Comparison of ENCODE assay signal across 18 cellular contexts in the genomic region with DNA sequence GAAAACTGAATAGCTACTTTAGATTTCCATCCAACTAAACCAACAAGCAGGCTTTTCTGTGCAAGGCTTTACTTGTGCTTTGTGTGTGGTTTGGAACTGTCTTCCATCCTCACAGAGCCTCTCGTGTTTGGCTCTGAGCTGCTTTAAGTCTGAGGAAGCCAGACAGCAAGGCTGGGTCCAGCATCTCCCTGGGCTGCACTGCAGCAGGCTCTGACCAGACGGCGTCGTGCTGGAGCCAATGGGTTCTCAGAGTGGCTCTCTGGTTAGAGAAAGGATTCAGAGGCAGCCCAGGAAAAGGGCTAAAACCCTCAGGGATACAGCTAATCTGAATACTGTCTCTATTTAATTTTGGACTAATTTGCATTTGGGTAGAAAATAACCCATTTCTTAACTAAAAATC.
DNase-seq lines count a peak whose midpoint lies in the region; ATAC-seq, FAIRE-seq and TF ChIP-seq lines count a peak whose summit lies in the region.
"Had no signal": no experiment of that assay in that cellular context is flagged by ENCODE, and none has a peak within 500 bp of the region (broad histone marks: within the 10 kb centered on the region; RNA-seq: fewer than 3 reads in every experiment).

No MANE protein-coding gene starts in this region.

- H3K27me3 ChIP-seq in bronchial epithelial cell (ENCODE audit: control insufficient read depth, insufficient read depth, low read length) = no peaks in the 10 kb centered on the region
- H3K27me3 ChIP-seq: MG63 had no signal

- FAIRE-seq in bronchial epithelial cell (lab: Jason Lieb, UNC) = peak; percentile 75

- no peak overlapping the region for H3K27ac ChIP-seq in substantia nigra (ENCODE audit: low read depth, low read length, poor library complexity, severe bottlenecking)

- DNase-seq in GM03348 (ENCODE audit: low spot score) (peak; percentile 12), bronchial epithelial cell (ENCODE audit: low read depth) (no peak), medulla oblongata (ENCODE audit: extremely low spot score) (peak; percentile 44), substantia nigra (lab: John Stamatoyannopoulos, UW) (peak in 27 of 49 donors; percentile 2 to 45 (median 11)), NCI-H1417 treated with DMSO at 0.1 percent for 48 hours (lab: John Stamatoyannopoulos, UW) (no peak)
- no peak for DNase-seq in stimulated activated CD8-positive, alpha-beta memory T cell treated with anti-CD3 and anti-CD28 coated beads, Interleukin-4, amount 100 ng/mL, for 48 hours
- DNase-seq: CD4-positive, alpha-beta memory T cell; DND-41; GDM1; MG63; NCI-H1092 treated with DMSO at 0.1 percent for 48 hours; NCI-H187; NCI-H2171; NCI-H510A; Right ventricle myocardium superior had no signal

- H3K36me3 ChIP-seq in bronchial epithelial cell (ENCODE audit: control insufficient read depth, insufficient read depth, low read length) = no peaks in the 10 kb centered on the region
- H3K36me3 ChIP-seq: HAP-1, MG63 had no signal

- no peak for TF ChIP-seq CTCF in bronchial epithelial cell (IDR thresholded peaks at IDR 0.05; ENCODE audit: insufficient read depth, low read length, severe bottlenecking)

- ATAC-seq in HG02852 (IDR thresholded peaks at IDR 0.05; ENCODE audit: unreplicated experiment) = no peak
- ATAC-seq: Panc1 had no signal

- no peak overlapping the region for H3K4me3 ChIP-seq in bronchial epithelial cell (ENCODE audit: low read depth, low read length)
- H3K4me3 ChIP-seq: HAP-1, MG63 had no signal

Comparison
In these comparisons a context has a peak if more than half of its experiments do, and no peak if none do; other contexts are left out.
1. DNase-seq: peak in GM03348 (single experiment), medulla oblongata (single experiment) and substantia nigra (27 of 49); none in bronchial epithelial cell (single experiment), NCI-H1417 treated with DMSO at 0.1 percent for 48 hours (single experiment) and stimulated activated CD8-positive, alpha-beta memory T cell treated with anti-CD3 and anti-CD28 coated beads, Interleukin-4, amount 100 ng/mL, for 48 hours (single experiment).